ENCODE assay signal across 1 cellular context in the genomic region with DNA sequence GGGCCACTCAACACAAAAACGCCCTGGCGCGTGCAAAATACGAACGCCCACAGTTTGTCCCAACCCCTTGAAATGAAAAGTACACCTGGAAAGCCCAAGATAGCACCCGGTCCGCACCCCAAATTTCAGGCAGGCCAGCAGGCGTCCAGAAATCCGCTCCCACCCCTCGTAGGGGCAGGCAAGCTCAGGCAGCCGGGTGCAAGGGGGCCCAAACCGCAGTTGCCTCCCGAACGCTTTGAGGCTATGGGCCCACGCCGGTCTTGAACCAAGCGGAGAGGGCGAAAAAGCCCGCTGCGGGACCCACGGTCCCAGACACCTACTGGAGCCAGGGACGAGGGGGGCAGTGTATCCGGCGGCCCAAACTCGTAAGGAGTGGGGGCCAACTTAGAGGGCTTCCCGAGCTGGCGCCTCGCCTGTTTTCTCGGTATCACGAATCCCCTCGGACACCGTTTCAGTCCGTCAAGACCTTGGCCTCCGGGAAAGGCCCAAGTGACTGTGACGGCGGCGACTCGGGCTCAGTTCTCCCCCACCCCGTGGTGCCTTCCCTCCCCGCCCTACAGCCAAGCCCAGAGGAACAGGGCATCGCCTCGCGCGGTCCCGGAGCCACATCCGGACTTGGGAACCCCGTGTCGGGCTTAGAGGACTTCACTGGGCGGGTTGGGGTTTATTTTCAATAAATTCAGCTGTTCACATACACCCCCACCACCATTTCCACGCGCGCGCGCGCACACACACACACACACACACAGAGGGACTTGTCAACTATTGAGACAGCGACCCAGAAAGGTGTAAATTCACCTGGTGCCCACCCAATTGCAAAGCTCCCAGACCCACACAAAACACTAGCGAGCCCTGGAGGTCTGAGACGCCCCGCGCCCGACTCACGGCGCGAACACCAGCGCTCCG.
TF ChIP-seq lines count a peak whose summit lies in the region.

No MANE protein-coding gene starts in this region.

TF ChIP-seq in IMR-90, 13 proteins besides CTCF, POLR2A, EP300 and RAD21 (continued from another document):
- TF ChIP-seq, protein P1, sequence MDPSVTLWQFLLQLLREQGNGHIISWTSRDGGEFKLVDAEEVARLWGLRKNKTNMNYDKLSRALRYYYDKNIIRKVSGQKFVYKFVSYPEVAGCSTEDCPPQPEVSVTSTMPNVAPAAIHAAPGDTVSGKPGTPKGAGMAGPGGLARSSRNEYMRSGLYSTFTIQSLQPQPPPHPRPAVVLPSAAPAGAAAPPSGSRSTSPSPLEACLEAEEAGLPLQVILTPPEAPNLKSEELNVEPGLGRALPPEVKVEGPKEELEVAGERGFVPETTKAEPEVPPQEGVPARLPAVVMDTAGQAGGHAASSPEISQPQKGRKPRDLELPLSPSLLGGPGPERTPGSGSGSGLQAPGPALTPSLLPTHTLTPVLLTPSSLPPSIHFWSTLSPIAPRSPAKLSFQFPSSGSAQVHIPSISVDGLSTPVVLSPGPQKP (IDR thresholded peaks at IDR 0.05; ENCODE audit: borderline replicate concordance, low read depth, low read length), result no peak
- TF ChIP-seq MAZ (IDR thresholded peaks at IDR 0.05; ENCODE audit: borderline replicate concordance, low read depth, low read length), result no peak
- TF ChIP-seq MAFK (IDR thresholded peaks at IDR 0.05; ENCODE audit: low read depth, low read length), result no peak
- no peak for TF ChIP-seq MXI1 (IDR thresholded peaks at IDR 0.05; ENCODE audit: borderline replicate concordance, low read depth, low read length)
TF ChIP-seq in IMR-90: peak in this region for 0.
